Comparison of ENCODE assay signal across 8 cellular contexts in genomic region chr11:842370-843002, GRCh38. TPM values are rescaled to one million over a fixed set of nuclear protein-coding genes. Genes with fewer than 3 reads are reported as not detected.
A peak's percentile ranks its signal among the peaks of the same experiment; 100 is the strongest.
DNase-seq lines count a peak whose midpoint lies in the region; ATAC-seq and TF ChIP-seq lines count a peak whose summit lies in the region.

Gene POLR2L (minus strand): TSS chr11:842529. CDS start chr11:842508, 21 bp downstream.
A gene with protein sequence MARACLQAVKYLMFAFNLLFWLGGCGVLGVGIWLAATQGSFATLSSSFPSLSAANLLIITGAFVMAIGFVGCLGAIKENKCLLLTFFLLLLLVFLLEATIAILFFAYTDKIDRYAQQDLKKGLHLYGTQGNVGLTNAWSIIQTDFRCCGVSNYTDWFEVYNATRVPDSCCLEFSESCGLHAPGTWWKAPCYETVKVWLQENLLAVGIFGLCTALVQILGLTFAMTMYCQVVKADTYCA (plus strand): TSS chr11:842852. CDS start chr11:850305, 7,453 bp downstream.

- H3K36me3 Mint-ChIP-seq in GM23338 (ENCODE audit: low read depth), result peaks cover 36% of the 10 kb centered on the region
- no peaks in the 10 kb centered on the region for H3K36me3 Mint-ChIP-seq in activated naive CD4-positive, alpha-beta T cell treated with anti-CD3 and anti-CD28 coated beads, Interleukin-2, amount 50 U/mL, for 24 hours

- ATAC-seq in GM23338 (peak; percentile 10), omental fat pad (ENCODE audit: low FRiP score) (peak; percentile 46)

- H3K4me1 ChIP-seq in ES-I3 (ENCODE audit: insufficient read depth, low read length), result peaks cover 23% of the 10 kb centered on the region; the same call in 1 of the 2 replicates
- H3K4me1 ChIP-seq in GM23338 (ENCODE audit: insufficient read depth), result peaks cover 25% of the 10 kb centered on the region
- peaks cover 77% of the 10 kb centered on the region for H3K4me1 ChIP-seq in suprapubic skin

- TF ChIP-seq POLR2A in suprapubic skin (IDR thresholded peaks at IDR 0.05), result peak; percentile 75 to 91

- no peak for TF ChIP-seq EP300 in suprapubic skin (IDR thresholded peaks at IDR 0.05)

- no peaks in the 10 kb centered on the region for H3K27me3 ChIP-seq in GM23338 (ENCODE audit: insufficient read depth)
- H3K27me3 ChIP-seq in suprapubic skin, result no peaks in the 10 kb centered on the region

- peaks cover 19% of the 10 kb centered on the region for H3K79me2 ChIP-seq in GM23338 (replicated peaks; ENCODE audit: insufficient read depth)

- H3K4me3 ChIP-seq in GM23338 (peak within 1 kb of the TSS; percentile 98), suprapubic skin (peak within 1 kb of the TSS; percentile 87)

- peak within 1 kb of the TSS; percentile 88 for H2AFZ ChIP-seq in GM23338

- H3K9me3 ChIP-seq in ES-I3 (ENCODE audit: control insufficient read depth, insufficient read depth, low read length) (no peaks in the 10 kb centered on the region), suprapubic skin (no peaks in the 10 kb centered on the region)

- peak within 1 kb of the TSS; percentile 91 for H3K4me2 ChIP-seq in GM23338

- H3K9ac ChIP-seq in ES-I3 (ENCODE audit: low read depth, low read length), result peak within 1 kb of the TSS; percentile 83

- peak within 1 kb of the TSS; percentile 88 for H3K4me3 Mint-ChIP-seq in GM23338
- peak within 1 kb of the TSS; percentile 88 for H3K4me3 Mint-ChIP-seq in activated naive CD4-positive, alpha-beta T cell treated with anti-CD3 and anti-CD28 coated beads, Interleukin-2, amount 50 U/mL, for 24 hours

- peaks cover 20% of the 10 kb centered on the region; the same call in 1 of the 2 replicates for H3F3A ChIP-seq in GM23338 (replicated peaks; ENCODE audit: low read depth)

- TF ChIP-seq CTCF in GM23338 (conservative IDR thresholded peaks at IDR 0.05; ENCODE audit: low read depth in 2 of 2) (no peak), omental fat pad (IDR thresholded peaks at IDR 0.05) (no peak), suprapubic skin (IDR thresholded peaks at IDR 0.05) (no peak)

- peak; percentile 96 for DNase-seq in GM23338 (ENCODE audit: low spot score)
- DNase-seq in LoVo (ENCODE audit: low spot score), result peak; percentile 88
- DNase-seq in SKM-1 (lab: John Stamatoyannopoulos, UW; ENCODE audit: unreplicated experiment), result peak; percentile 51
- no peak for DNase-seq in glomerular endothelial cell (ENCODE audit: extremely low read depth, low read depth, low spot score)
- peak; percentile 78 for DNase-seq in omental fat pad (ENCODE audit: low spot score)
- peak; percentile 95 to 98 for DNase-seq in suprapubic skin (ENCODE audit: low spot score in 2 of 2)

- H3K4me1 Mint-ChIP-seq in GM23338, result peaks cover 29% of the 10 kb centered on the region
- peaks cover 16% of the 10 kb centered on the region for H3K4me1 Mint-ChIP-seq in activated naive CD4-positive, alpha-beta T cell treated with anti-CD3 and anti-CD28 coated beads, Interleukin-2, amount 50 U/mL, for 24 hours

- peak within 1 kb of the TSS; percentile 99 for H3K27ac ChIP-seq in GM23338 (ENCODE audit: low read depth)
- H3K27ac ChIP-seq in suprapubic skin, result peak within 1 kb of the TSS; percentile 97

- H3K27ac Mint-ChIP-seq in GM23338, result peak within 1 kb of the TSS; percentile 88; the same call in 1 of the 2 replicates
- peak within 1 kb of the TSS; percentile 84 for H3K27ac Mint-ChIP-seq in activated naive CD4-positive, alpha-beta T cell treated with anti-CD3 and anti-CD28 coated beads, Interleukin-2, amount 50 U/mL, for 24 hours

- WGBS in suprapubic skin, result no CpG with 5 or more reads among the region's 87 CpGs

- no peaks in the 10 kb centered on the region for H3K9me2 ChIP-seq in GM23338 (ENCODE audit: insufficient read depth)

- peaks cover 27% of the 10 kb centered on the region for H4K20me1 ChIP-seq in GM23338 (replicated peaks; ENCODE audit: insufficient read depth)

- no peaks in the 10 kb centered on the region for H3K9me3 Mint-ChIP-seq in GM23338
- H3K9me3 Mint-ChIP-seq in activated naive CD4-positive, alpha-beta T cell treated with anti-CD3 and anti-CD28 coated beads, Interleukin-2, amount 50 U/mL, for 24 hours, result no peaks in the 10 kb centered on the region

- H3K27me3 Mint-ChIP-seq in GM23338 (ENCODE audit: insufficient read depth, low read depth, poor library complexity), result peaks cover 31% of the 10 kb centered on the region
- no peaks in the 10 kb centered on the region for H3K27me3 Mint-ChIP-seq in activated naive CD4-positive, alpha-beta T cell treated with anti-CD3 and anti-CD28 coated beads, Interleukin-2, amount 50 U/mL, for 24 hours

- H3K36me3 ChIP-seq in ES-I3 (ENCODE audit: insufficient read depth, low read length) (peaks cover 7% of the 10 kb centered on the region), GM23338 (ENCODE audit: insufficient read depth) (peaks cover 6% of the 10 kb centered on the region; the same call in 1 of the 2 replicates), suprapubic skin (peaks cover 30% of the 10 kb centered on the region)

TF ChIP-seq in GM23338, 12 proteins besides CTCF, POLR2A, EP300 and RAD21 (continues in another document):
- TF ChIP-seq CREB1 (CRISPR knock-in tag; IDR thresholded peaks at IDR 0.05; ENCODE audit: low read depth), result 0 out of 2 replicates have a peak, but pooled peaks have one; percentile 26
- TF ChIP-seq POLR2AphosphoS5 (IDR thresholded peaks at IDR 0.05; ENCODE audit: low read depth), result peak; percentile 98
- 0 out of 2 replicates have a peak, but pooled peaks have one; percentile 12 for TF ChIP-seq ETS1 (IDR thresholded peaks at IDR 0.05)

RNA-seq across cellular contexts. Expression of gene POLR2L, which starts in this region (rescaled TPM):
- total RNA-seq in GM23338 (2014; rRNA removed; shearing (Covaris generic)), result 32.2 and 34.0 TPM in 2 replicates
- polyA plus RNA-seq in GM23338 (2016; fragmentation: Nextera tagmentation; extraction: Ambion mirVana), result 369 TPM in 2 replicates
- total RNA-seq in glomerular endothelial cell (125 and 145 TPM in 2 replicates), omental fat pad (100 to 1,000 TPM in 3 of 4 donors, 10 to 100 TPM in 1; 95.5 to 165 (median 110) TPM), suprapubic skin (10 to 100 TPM; 31.1 to 76.4 (median 56.4) TPM)

RNA-seq across cellular contexts. Expression of the second gene that starts in this region (rescaled TPM):
- 145 and 150 TPM in 2 replicates for total RNA-seq in GM23338 (2014; rRNA removed; shearing (Covaris generic))
- 76.8 and 88.4 TPM in 2 replicates for polyA plus RNA-seq in GM23338 (2016; fragmentation: Nextera tagmentation; extraction: Ambion mirVana)
- 121 and 134 TPM in 2 replicates for total RNA-seq in glomerular endothelial cell
- 100 to 1,000 TPM; 145 to 234 (median 175) TPM for total RNA-seq in omental fat pad
- total RNA-seq in suprapubic skin, result 10 to 100 TPM; 47.1 to 78.9 (median 59.7) TPM
